In genomic region chr17:76868176-76868668, GRCh38 we compare ENCODE assay signal across 8 cellular contexts. TPM values are rescaled to one million over a fixed set of nuclear protein-coding genes. Genes with fewer than 3 reads are reported as not detected.
DNase-seq lines count a peak whose midpoint lies in the region; ATAC-seq and TF ChIP-seq lines count a peak whose summit lies in the region.

MGAT5B (plus strand) TSS chr17:76868404; CDS start chr17:76869030, 626 bp downstream.

- H3K27me3 Mint-ChIP-seq in nephron (ENCODE audit: low read depth): peaks cover 69% of the 10 kb centered on the region
- H3K27me3 Mint-ChIP-seq in stimulated activated naive B cell treated with anti-CD40 and anti-IgM and Interleukin-4, amounts not matched to agents 10 μg/mL and 1 μg/mL and 100 μg/mL, for 72 hours: peaks cover 23 to 37% of the 10 kb centered on the region in 2 donors

- H3K36me3 Mint-ChIP-seq in nephron (ENCODE audit: low read depth): no peaks in the 10 kb centered on the region
- no peaks in the 10 kb centered on the region for H3K36me3 Mint-ChIP-seq in stimulated activated naive B cell treated with anti-CD40 and anti-IgM and Interleukin-4, amounts not matched to agents 10 μg/mL and 1 μg/mL and 100 μg/mL, for 72 hours

- TF ChIP-seq CTCF in OCI-LY7 (conservative IDR thresholded peaks at IDR 0.05; ENCODE audit: low read length) (peak; percentile 85), nephron (IDR thresholded peaks at IDR 0.05; ENCODE audit: unreplicated experiment in 3 of 3) (peak; percentile 78 to 87 (median 87))

- CTCF ChIA-PET in OCI-LY7 (lab: Charles Lee; ENCODE audit: unreplicated experiment): interaction anchor here (0.5 to 1.7 kb wide), 6 partner anchors 24 to 196 kb away, joined by 3 to 9 read pairs (median 4); no protein-coding TSS in a partner anchor

- H3K36me3 ChIP-seq in OCI-LY7 (ENCODE audit: insufficient read depth, low read length): no peaks in the 10 kb centered on the region

- H3K27ac ChIP-seq in OCI-LY7 (ENCODE audit: low read depth, low read length, poor library complexity, severe bottlenecking): no peak within 1 kb of the TSS

- no peak within 1 kb of the TSS for H3K27ac Mint-ChIP-seq in nephron
- peak within 1 kb of the TSS; percentile 51 for H3K27ac Mint-ChIP-seq in stimulated activated naive B cell treated with anti-CD40 and anti-IgM and Interleukin-4, amounts not matched to agents 10 μg/mL and 1 μg/mL and 100 μg/mL, for 72 hours

- DNase-seq in NCI-H1417 (lab: John Stamatoyannopoulos, UW) (peak; percentile 87 to 90 (median 88)), NCI-H1417 treated with DMSO at 0.1 percent for 48 hours (lab: John Stamatoyannopoulos, UW) (no peak), OCI-LY7 (ENCODE audit: low spot score) (peak; percentile 94), activated T-helper 1 cell treated with Interleukin-2 at 50 U/mL for 16 hours (ENCODE audit: low read depth) (peak; percentile 66), fibroblast of gingiva (ENCODE audit: low read depth) (peak; percentile 75)
- DNase-seq in stimulated activated naive B cell treated with anti-CD40 and anti-IgM and Interleukin-4, amounts not matched to agents 10 μg/mL and 1 μg/mL and 100 μg/mL, for 72 hours: peak; percentile 63

- H3K4me3 ChIP-seq in OCI-LY7 (ENCODE audit: low read depth, low read length, poor library complexity, severe bottlenecking): peak within 1 kb of the TSS; percentile 58

- intact Hi-C loops in OCI-LY7 (cut with micrococcal nuclease; ENCODE audit: unreplicated experiment): loop anchor here (1.0 kb wide), 4 partner anchors 21 to 198 kb away; no protein-coding TSS in a partner anchor

- peak within 1 kb of the TSS; percentile 64 for H3K4me2 ChIP-seq in OCI-LY7 (ENCODE audit: low read length)

- H3K4me1 ChIP-seq in OCI-LY7 (ENCODE audit: insufficient read depth, low read length, poor library complexity, severe bottlenecking): peaks cover 21% of the 10 kb centered on the region

- H3K4me3 Mint-ChIP-seq in nephron: peak within 1 kb of the TSS; percentile 79 to 89 (median 86)
- H3K4me3 Mint-ChIP-seq in stimulated activated naive B cell treated with anti-CD40 and anti-IgM and Interleukin-4, amounts not matched to agents 10 μg/mL and 1 μg/mL and 100 μg/mL, for 72 hours: peak within 1 kb of the TSS; percentile 68

- H3K9me3 Mint-ChIP-seq in nephron: peaks cover 4% of the 10 kb centered on the region
- H3K9me3 Mint-ChIP-seq in stimulated activated naive B cell treated with anti-CD40 and anti-IgM and Interleukin-4, amounts not matched to agents 10 μg/mL and 1 μg/mL and 100 μg/mL, for 72 hours: no peaks in the 10 kb centered on the region

- H3K9me3 ChIP-seq in OCI-LY7 (ENCODE audit: low read length): no peaks in the 10 kb centered on the region

- H2AFZ ChIP-seq in OCI-LY7 (ENCODE audit: low read length): peak within 1 kb of the TSS; percentile 95

- no peaks in the 10 kb centered on the region for H3K79me2 ChIP-seq in OCI-LY7 (ENCODE audit: insufficient read depth, low read depth, low read length)

- no TSS peak for BruUV-seq in OCI-LY7 (replicated peaks; lab: Mats Ljungman, UMichigan)

- H3K9me2 ChIP-seq in OCI-LY7 (ENCODE audit: insufficient read depth, low read length): no peaks in the 10 kb centered on the region

- H3K4me1 Mint-ChIP-seq in nephron: peaks cover 11% of the 10 kb centered on the region
- H3K4me1 Mint-ChIP-seq in stimulated activated naive B cell treated with anti-CD40 and anti-IgM and Interleukin-4, amounts not matched to agents 10 μg/mL and 1 μg/mL and 100 μg/mL, for 72 hours: peaks cover 18 to 34% of the 10 kb centered on the region in 2 donors

- ATAC-seq in HG03521 (IDR thresholded peaks at IDR 0.05; ENCODE audit: unreplicated experiment): peak; percentile 69
- ATAC-seq in stimulated activated naive B cell treated with anti-CD40 and anti-IgM and Interleukin-4, amounts not matched to agents 10 μg/mL and 1 μg/mL and 100 μg/mL, for 72 hours (replicated peaks): peak; percentile 90 to 93

- no peaks in the 10 kb centered on the region for H4K20me1 ChIP-seq in OCI-LY7 (ENCODE audit: insufficient read depth, low read length)

- POLR2A ChIA-PET in OCI-LY7 (lab: Charles Lee): interaction anchor here (0.6 to 1.3 kb wide), 3 partner anchors 22 to 216 kb away, joined by 3 to 5 read pairs (median 3); no protein-coding TSS in a partner anchor

RNA-seq across cellular contexts. Expression of gene MGAT5B, which starts in this region (rescaled TPM):
- 1.3 and 2.5 TPM in 2 replicates for total RNA-seq in OCI-LY7 (2014; rRNA removed; shearing (Covaris generic))
- 1.4 and 2.3 TPM in 2 replicates for total RNA-seq in OCI-LY7 (2022)
